In the genomic region with DNA sequence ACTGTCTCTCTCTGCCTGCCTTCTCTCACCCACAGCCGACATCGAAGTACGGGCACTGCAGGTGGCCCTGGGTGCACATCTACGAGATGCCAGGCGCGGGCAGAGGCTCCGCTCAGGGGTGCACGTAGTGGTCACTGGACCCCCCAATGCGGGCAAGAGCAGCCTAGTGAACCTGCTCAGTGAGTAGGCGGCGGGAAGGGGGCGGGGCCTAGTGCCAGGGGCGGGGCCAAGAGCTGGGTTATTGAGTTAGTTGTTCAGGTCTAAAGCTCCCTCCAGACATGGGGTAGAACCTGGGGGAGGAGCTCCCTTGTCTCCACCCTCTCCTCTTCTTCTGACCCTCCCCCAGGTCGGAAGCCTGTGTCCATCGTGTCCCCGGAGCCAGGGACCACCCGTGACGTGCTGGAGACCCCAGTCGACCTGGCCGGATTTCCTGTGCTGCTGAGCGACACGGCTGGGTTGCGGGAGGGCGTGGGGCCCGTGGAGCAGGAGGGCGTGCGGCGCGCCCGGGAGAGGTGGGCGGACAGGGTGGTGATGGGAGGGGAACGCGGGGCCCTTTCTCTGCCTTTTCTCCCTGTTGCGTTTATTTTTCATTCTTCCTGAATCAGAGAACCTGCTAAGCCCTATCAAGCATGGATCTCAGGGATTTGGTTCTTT, we compare ENCODE assay signal across 11 cellular contexts. TPM values are rescaled to one million over a fixed set of nuclear protein-coding genes. Genes with fewer than 3 reads are reported as not detected.
DNase-seq lines count a peak whose midpoint lies in the region; ATAC-seq, FAIRE-seq and TF ChIP-seq lines count a peak whose summit lies in the region.
"Had no signal": no experiment of that assay in that cellular context is flagged by ENCODE, and none has a peak within 500 bp of the region (broad histone marks: within the 10 kb centered on the region; RNA-seq: fewer than 3 reads in every experiment).

No MANE protein-coding gene starts in this region.

- DNase-seq in COLO668 (lab: John Stamatoyannopoulos, UW; ENCODE audit: unreplicated experiment): peak; percentile 5
- peak; percentile 74 for DNase-seq in activated naive CD4-positive, alpha-beta T cell treated with anti-CD3 and anti-CD28 coated beads for 36 hours
- DNase-seq in H54 (ENCODE audit: insufficient read length, low spot score): no peak
- DNase-seq in NCI-H345 treated with DMSO at 0.1 percent for 48 hours (lab: John Stamatoyannopoulos, UW; ENCODE audit: unreplicated experiment): no peak
- no peak for DNase-seq in NCI-H526 treated with DMSO at 0.1 percent for 48 hours (lab: John Stamatoyannopoulos, UW)
- DNase-seq: NCI-H1436 had no signal

- no peak overlapping the region for H3K27ac ChIP-seq in OCI-LY1 (ENCODE audit: low read depth, low read length, poor library complexity, severe bottlenecking)

- no peak overlapping the region; the same call in 1 of the 2 replicates for H3K9ac ChIP-seq in OCI-LY1 (ENCODE audit: low read length)

- H3K36me3 Mint-ChIP-seq in activated naive CD4-positive, alpha-beta T cell treated with anti-CD3 and anti-CD28 coated beads for 36 hours (ENCODE audit: low read depth): peaks cover 9% of the 10 kb centered on the region
- H3K36me3 Mint-ChIP-seq in nephron (ENCODE audit: low read depth): peaks cover 3% of the 10 kb centered on the region

- no peaks in the 10 kb centered on the region for H4K20me1 ChIP-seq in OCI-LY1 (ENCODE audit: insufficient read depth, low read length)

- no peak overlapping the region for H2AFZ ChIP-seq in OCI-LY1 (ENCODE audit: low read length)

- peak overlapping the region; percentile 88 for H3K4me3 Mint-ChIP-seq in activated naive CD4-positive, alpha-beta T cell treated with anti-CD3 and anti-CD28 coated beads for 36 hours
- H3K4me3 Mint-ChIP-seq in nephron: peak overlapping the region; percentile 74 to 91 (median 87)

- intact Hi-C loops in activated naive CD4-positive, alpha-beta T cell treated with anti-CD3 and anti-CD28 coated beads for 36 hours (cut with micrococcal nuclease): loop anchor here (10.0 kb wide), 1 partner anchor 416 kb away; the partner anchor contains the start of gene FCHO1

- H3F3A ChIP-seq in OCI-LY1 (ENCODE audit: insufficient read depth, low read length): no peaks in the 10 kb centered on the region; the same call in 1 of the 2 replicates

- no peak for ATAC-seq in GM21717 (IDR thresholded peaks at IDR 0.05; ENCODE audit: unreplicated experiment)

- no peak overlapping the region for H3K27ac Mint-ChIP-seq in activated naive CD4-positive, alpha-beta T cell treated with anti-CD3 and anti-CD28 coated beads for 36 hours
- H3K27ac Mint-ChIP-seq in nephron: no peak overlapping the region

- H3K4me1 Mint-ChIP-seq in activated naive CD4-positive, alpha-beta T cell treated with anti-CD3 and anti-CD28 coated beads for 36 hours (ENCODE audit: low read depth): peaks cover 21% of the 10 kb centered on the region
- H3K4me1 Mint-ChIP-seq in nephron: peaks cover 13% of the 10 kb centered on the region

- H3K36me3 ChIP-seq in OCI-LY1 (ENCODE audit: insufficient read depth, low read length): peaks cover 36% of the 10 kb centered on the region

- no peaks in the 10 kb centered on the region for H3K9me2 ChIP-seq in OCI-LY1 (ENCODE audit: low read depth, low read length)

- H3K4me2 ChIP-seq in OCI-LY1 (ENCODE audit: low read length): peak overlapping the region; percentile 82

- TF ChIP-seq POLR2A in H54 (IDR thresholded peaks at IDR 0.05; ENCODE audit: low read depth, low read length): no peak

- no peak for TF ChIP-seq CTCF in OCI-LY1 (IDR thresholded peaks at IDR 0.05; ENCODE audit: low read length)
- no peak for TF ChIP-seq CTCF in nephron (IDR thresholded peaks at IDR 0.05; ENCODE audit: unreplicated experiment in 3 of 3)

- H3K27me3 Mint-ChIP-seq in activated naive CD4-positive, alpha-beta T cell treated with anti-CD3 and anti-CD28 coated beads for 36 hours (ENCODE audit: low read depth): no peaks in the 10 kb centered on the region
- H3K27me3 Mint-ChIP-seq in nephron (ENCODE audit: low read depth): no peaks in the 10 kb centered on the region

- no peaks in the 10 kb centered on the region for H3K79me2 ChIP-seq in OCI-LY1 (ENCODE audit: insufficient read depth, low read length)

- H3K27me3 ChIP-seq in OCI-LY1 (ENCODE audit: insufficient read depth, low read length): no peaks in the 10 kb centered on the region

- CTCF ChIA-PET in activated naive CD4-positive, alpha-beta T cell treated with anti-CD3 and anti-CD28 coated beads for 36 hours (lab: Charles Lee): interaction anchor here (0.7 kb wide), 1 partner anchor 125 kb away, joined by 3 read pairs; no protein-coding TSS in a partner anchor

- H3K4me3 ChIP-seq in OCI-LY1 (ENCODE audit: low read depth, low read length, poor library complexity, severe bottlenecking): peak overlapping the region; percentile 90

- H3K9me3 Mint-ChIP-seq in activated naive CD4-positive, alpha-beta T cell treated with anti-CD3 and anti-CD28 coated beads for 36 hours: no peaks in the 10 kb centered on the region
- no peaks in the 10 kb centered on the region for H3K9me3 Mint-ChIP-seq in nephron

- H3K4me1 ChIP-seq in OCI-LY1 (ENCODE audit: insufficient read depth, low read length, severe bottlenecking): peaks cover 23% of the 10 kb centered on the region

- H3K9me3 ChIP-seq in OCI-LY1 (ENCODE audit: low read length): no peaks in the 10 kb centered on the region

- no peak for FAIRE-seq in H54 (lab: Jason Lieb, UNC)
- FAIRE-seq: bronchial epithelial cell, G401.6 had no signal

RNA-seq across cellular contexts. Expression of gene GTPBP3, which starts 1.9 kb away (rescaled TPM):
- 10 to 100 TPM; 36.8 to 45.7 TPM for total RNA-seq in activated naive CD4-positive, alpha-beta T cell treated with anti-CD3 and anti-CD28 coated beads for 36 hours

RNA-seq across cellular contexts. Expression of gene ANO8, which starts 4.6 kb away (rescaled TPM):
- 1 to 10 TPM; 3.4 to 3.8 TPM for total RNA-seq in activated naive CD4-positive, alpha-beta T cell treated with anti-CD3 and anti-CD28 coated beads for 36 hours

RNA-seq across cellular contexts. Expression of gene DDA1, which starts 29.9 kb away (rescaled TPM):
- total RNA-seq in activated naive CD4-positive, alpha-beta T cell treated with anti-CD3 and anti-CD28 coated beads for 36 hours: 10 to 100 TPM; 26.2 to 28.6 TPM

RNA-seq across cellular contexts. Expression of gene MRPL34, which starts 33.5 kb away (rescaled TPM):
- total RNA-seq in activated naive CD4-positive, alpha-beta T cell treated with anti-CD3 and anti-CD28 coated beads for 36 hours: 10 to 100 TPM; 84.2 to 92.2 TPM

RNA-seq across cellular contexts. Expression of gene ABHD8, which starts 36.0 kb away (rescaled TPM):
- total RNA-seq in activated naive CD4-positive, alpha-beta T cell treated with anti-CD3 and anti-CD28 coated beads for 36 hours: 1 to 10 TPM; 4.1 to 4.4 TPM

Comparison
In these comparisons a context has a peak if more than half of its experiments do, and no peak if none do; other contexts are left out.
1. DNase-seq: peak in COLO668 (single experiment) and activated naive CD4-positive, alpha-beta T cell treated with anti-CD3 and anti-CD28 coated beads for 36 hours (single experiment); none in H54 (single experiment), NCI-H345 treated with DMSO at 0.1 percent for 48 hours (single experiment) and NCI-H526 treated with DMSO at 0.1 percent for 48 hours (single experiment).